Comparison of ENCODE assay signal across 1 cellular context in the genomic region with DNA sequence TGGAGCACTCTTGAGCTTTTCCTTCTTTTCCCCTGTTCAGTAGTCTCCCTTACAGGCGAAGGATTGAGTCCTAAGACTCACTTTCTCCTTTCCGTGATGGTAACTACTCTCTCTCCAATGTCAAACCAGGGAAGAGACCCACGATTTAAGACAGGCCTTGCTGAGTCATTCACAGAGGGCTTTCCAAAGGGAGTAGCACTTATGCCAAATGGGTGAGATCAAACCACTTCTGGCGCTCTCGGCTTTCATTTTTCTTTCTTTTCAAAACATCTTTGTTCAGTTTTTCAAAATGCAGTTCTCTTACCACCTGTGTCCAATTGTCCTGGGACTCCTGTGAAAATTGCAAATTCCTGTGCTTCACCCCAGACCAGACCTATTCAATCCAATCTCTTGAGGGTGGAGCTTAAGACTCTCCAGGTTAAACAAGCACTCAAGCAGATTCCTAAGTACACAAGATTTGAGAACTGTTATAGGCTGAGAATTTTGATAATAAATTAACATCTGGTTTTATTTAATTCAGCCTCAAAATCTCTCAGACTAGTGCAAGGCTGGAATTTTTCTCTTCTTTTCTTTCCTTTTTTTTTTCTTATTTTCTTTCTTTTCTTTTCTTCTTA.
TF ChIP-seq lines count a peak whose summit lies in the region.

No MANE protein-coding gene starts in this region.

TF ChIP-seq in HepG2, 621 proteins besides CTCF, POLR2A, EP300 and RAD21 (continued from another document):
- peak; percentile 45; the same call in 1 of the 2 replicates for TF ChIP-seq NFE2L2 (IDR thresholded peaks at IDR 0.05; ENCODE audit: low read length)
TF ChIP-seq in HepG2: peak in this region for 1.
